Comparison of ENCODE assay signal across 1 cellular context in the genomic region with DNA sequence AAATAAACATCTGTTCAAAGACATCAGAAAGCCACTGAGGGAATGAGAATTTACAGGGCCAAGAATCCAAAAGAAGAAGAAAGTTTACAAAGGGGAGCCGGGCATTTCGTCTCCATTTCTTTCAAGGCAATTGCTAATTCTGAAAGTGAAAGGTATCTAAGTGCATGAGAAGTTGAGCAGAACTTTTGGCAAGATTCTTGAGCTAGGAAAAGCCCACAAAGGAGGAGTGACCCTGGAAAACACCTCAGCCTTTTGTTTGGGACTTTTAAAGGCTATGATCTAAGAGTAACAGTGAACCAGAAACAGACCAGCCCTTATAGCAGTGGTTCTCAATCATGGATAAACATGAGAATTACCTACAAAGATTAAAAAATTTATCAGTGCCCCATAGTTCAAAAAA.
A peak's percentile ranks its signal among the peaks of the same experiment; 100 is the strongest.
TF ChIP-seq lines count a peak whose summit lies in the region.

No MANE protein-coding gene starts in this region.

TF ChIP-seq in GM12878, 131 proteins besides CTCF, POLR2A, EP300 and RAD21 (continued from another document):
- no peak for TF ChIP-seq PAX8 (IDR thresholded peaks at IDR 0.05)
- TF ChIP-seq NR2C2 (IDR thresholded peaks at IDR 0.05; ENCODE audit: borderline replicate concordance, control insufficient read depth, insufficient read length, low read depth), result no peak
- peak; percentile 44; the same call in 1 of the 2 replicates for TF ChIP-seq RUNX3 (IDR thresholded peaks at IDR 0.05; ENCODE audit: low read length)
- no peak for TF ChIP-seq TBL1XR1 (IDR thresholded peaks at IDR 0.05; ENCODE audit: low read depth, low read length)
- no peak for TF ChIP-seq CBX3 (IDR thresholded peaks at IDR 0.05; ENCODE audit: borderline replicate concordance, low read depth)
- peak; percentile 49 for TF ChIP-seq IKZF1 (conservative IDR thresholded peaks at IDR 0.05)
- TF ChIP-seq, protein P1, sequence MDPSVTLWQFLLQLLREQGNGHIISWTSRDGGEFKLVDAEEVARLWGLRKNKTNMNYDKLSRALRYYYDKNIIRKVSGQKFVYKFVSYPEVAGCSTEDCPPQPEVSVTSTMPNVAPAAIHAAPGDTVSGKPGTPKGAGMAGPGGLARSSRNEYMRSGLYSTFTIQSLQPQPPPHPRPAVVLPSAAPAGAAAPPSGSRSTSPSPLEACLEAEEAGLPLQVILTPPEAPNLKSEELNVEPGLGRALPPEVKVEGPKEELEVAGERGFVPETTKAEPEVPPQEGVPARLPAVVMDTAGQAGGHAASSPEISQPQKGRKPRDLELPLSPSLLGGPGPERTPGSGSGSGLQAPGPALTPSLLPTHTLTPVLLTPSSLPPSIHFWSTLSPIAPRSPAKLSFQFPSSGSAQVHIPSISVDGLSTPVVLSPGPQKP (IDR thresholded peaks at IDR 0.05; ENCODE audit: low read depth, low read length), result no peak
- no peak for TF ChIP-seq ZZZ3 (IDR thresholded peaks at IDR 0.05; ENCODE audit: control insufficient read depth, insufficient read length, low read depth)
- TF ChIP-seq TARDBP (IDR thresholded peaks at IDR 0.05; ENCODE audit: borderline replicate concordance), result no peak
- TF ChIP-seq IRF4 (IDR thresholded peaks at IDR 0.05; ENCODE audit: low read depth, low read length), result no peak
- TF ChIP-seq, protein P2, sequence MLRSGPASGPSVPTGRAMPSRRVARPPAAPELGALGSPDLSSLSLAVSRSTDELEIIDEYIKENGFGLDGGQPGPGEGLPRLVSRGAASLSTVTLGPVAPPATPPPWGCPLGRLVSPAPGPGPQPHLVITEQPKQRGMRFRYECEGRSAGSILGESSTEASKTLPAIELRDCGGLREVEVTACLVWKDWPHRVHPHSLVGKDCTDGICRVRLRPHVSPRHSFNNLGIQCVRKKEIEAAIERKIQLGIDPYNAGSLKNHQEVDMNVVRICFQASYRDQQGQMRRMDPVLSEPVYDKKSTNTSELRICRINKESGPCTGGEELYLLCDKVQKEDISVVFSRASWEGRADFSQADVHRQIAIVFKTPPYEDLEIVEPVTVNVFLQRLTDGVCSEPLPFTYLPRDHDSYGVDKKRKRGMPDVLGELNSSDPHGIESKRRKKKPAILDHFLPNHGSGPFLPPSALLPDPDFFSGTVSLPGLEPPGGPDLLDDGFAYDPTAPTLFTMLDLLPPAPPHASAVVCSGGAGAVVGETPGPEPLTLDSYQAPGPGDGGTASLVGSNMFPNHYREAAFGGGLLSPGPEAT (IDR thresholded peaks at IDR 0.05; ENCODE audit: low read depth), result no peak
- no peak for TF ChIP-seq STAT3 (IDR thresholded peaks at IDR 0.05; ENCODE audit: low read depth, low read length)
- no peak for TF ChIP-seq MTA3 (IDR thresholded peaks at IDR 0.05; ENCODE audit: borderline replicate concordance, low read length)
- no peak for TF ChIP-seq SRF (IDR thresholded peaks at IDR 0.05; ENCODE audit: low read depth in 2 of 2, low read length in 2 of 2)
- no peak for TF ChIP-seq TCF12 (IDR thresholded peaks at IDR 0.05; ENCODE audit: low read depth, low read length)
- peak; percentile 55; the same call in 1 of the 2 replicates for TF ChIP-seq NFIC (IDR thresholded peaks at IDR 0.05; ENCODE audit: low read depth, low read length)
- TF ChIP-seq ZNF622 (IDR thresholded peaks at IDR 0.05), result no peak
- TF ChIP-seq, protein P3, sequence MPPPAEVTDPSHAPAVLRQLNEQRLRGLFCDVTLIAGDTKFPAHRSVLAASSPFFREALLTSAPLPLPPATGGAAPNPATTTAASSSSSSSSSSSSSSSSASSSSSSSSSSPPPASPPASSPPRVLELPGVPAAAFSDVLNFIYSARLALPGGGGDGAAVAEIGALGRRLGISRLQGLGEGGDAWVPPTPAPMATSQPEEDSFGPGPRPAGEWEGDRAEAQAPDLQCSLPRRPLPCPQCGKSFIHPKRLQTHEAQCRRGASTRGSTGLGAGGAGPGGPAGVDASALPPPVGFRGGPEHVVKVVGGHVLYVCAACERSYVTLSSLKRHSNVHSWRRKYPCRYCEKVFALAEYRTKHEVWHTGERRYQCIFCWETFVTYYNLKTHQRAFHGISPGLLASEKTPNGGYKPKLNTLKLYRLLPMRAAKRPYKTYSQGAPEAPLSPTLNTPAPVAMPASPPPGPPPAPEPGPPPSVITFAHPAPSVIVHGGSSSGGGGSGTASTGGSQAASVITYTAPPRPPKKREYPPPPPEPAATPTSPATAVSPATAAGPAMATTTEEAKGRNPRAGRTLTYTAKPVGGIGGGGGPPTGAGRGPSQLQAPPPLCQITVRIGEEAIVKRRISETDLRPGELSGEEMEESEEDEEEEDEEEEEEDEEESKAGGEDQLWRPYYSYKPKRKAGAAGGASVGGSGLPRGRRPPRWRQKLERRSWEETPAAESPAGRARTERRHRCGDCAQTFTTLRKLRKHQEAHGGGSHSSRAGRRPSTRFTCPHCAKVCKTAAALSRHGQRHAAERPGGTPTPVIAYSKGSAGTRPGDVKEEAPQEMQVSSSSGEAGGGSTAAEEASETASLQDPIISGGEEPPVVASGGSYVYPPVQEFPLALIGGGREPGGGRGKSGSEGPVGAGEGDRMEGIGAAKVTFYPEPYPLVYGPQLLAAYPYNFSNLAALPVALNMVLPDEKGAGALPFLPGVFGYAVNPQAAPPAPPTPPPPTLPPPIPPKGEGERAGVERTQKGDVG (CRISPR knock-in tag; IDR thresholded peaks at IDR 0.05), result no peak
- TF ChIP-seq EED (IDR thresholded peaks at IDR 0.05; ENCODE audit: low read depth), result peak; percentile 84
- TF ChIP-seq MEF2A (IDR thresholded peaks at IDR 0.05; ENCODE audit: insufficient read depth, low read depth, low read length), result 0 out of 2 replicates have a peak, but pooled peaks have one; percentile 34
- no peak for TF ChIP-seq MEF2B (IDR thresholded peaks at IDR 0.05; ENCODE audit: partially characterized antibody, poor library complexity, severe bottlenecking)
- TF ChIP-seq HDGF (IDR thresholded peaks at IDR 0.05), result no peak
- no peak for TF ChIP-seq BACH1 (IDR thresholded peaks at IDR 0.05; ENCODE audit: borderline replicate concordance)
- no peak for TF ChIP-seq BRCA1 (IDR thresholded peaks at IDR 0.05; ENCODE audit: low read depth, low read length)
- no peak for TF ChIP-seq ASH2L (IDR thresholded peaks at IDR 0.05; ENCODE audit: borderline replicate concordance, low read depth)
- TF ChIP-seq, protein P4, sequence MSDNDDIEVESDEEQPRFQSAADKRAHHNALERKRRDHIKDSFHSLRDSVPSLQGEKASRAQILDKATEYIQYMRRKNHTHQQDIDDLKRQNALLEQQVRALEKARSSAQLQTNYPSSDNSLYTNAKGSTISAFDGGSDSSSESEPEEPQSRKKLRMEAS (IDR thresholded peaks at IDR 0.05; ENCODE audit: low read depth, low read length), result no peak
- peak in 1 of 2 experiments; percentile 40; a peak in 1 of 4 replicates for TF ChIP-seq IKZF2 (IDR thresholded peaks at IDR 0.05)
- peak; percentile 81 for TF ChIP-seq JUNB (IDR thresholded peaks at IDR 0.05)
- TF ChIP-seq, protein P5, sequence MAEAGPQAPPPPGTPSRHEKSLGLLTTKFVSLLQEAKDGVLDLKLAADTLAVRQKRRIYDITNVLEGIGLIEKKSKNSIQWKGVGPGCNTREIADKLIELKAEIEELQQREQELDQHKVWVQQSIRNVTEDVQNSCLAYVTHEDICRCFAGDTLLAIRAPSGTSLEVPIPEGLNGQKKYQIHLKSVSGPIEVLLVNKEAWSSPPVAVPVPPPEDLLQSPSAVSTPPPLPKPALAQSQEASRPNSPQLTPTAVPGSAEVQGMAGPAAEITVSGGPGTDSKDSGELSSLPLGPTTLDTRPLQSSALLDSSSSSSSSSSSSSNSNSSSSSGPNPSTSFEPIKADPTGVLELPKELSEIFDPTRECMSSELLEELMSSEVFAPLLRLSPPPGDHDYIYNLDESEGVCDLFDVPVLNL (IDR thresholded peaks at IDR 0.05; ENCODE audit: low read depth, low read length), result no peak
- TF ChIP-seq TCF7 (IDR thresholded peaks at IDR 0.05; ENCODE audit: borderline replicate concordance), result no peak
- TF ChIP-seq PML (IDR thresholded peaks at IDR 0.05; ENCODE audit: low read length), result no peak
- TF ChIP-seq RFX5 (IDR thresholded peaks at IDR 0.05; ENCODE audit: low read depth, low read length), result no peak
- no peak for TF ChIP-seq FOS (IDR thresholded peaks at IDR 0.05; ENCODE audit: borderline replicate concordance, extremely low read depth, insufficient read length)
- no peak for TF ChIP-seq ZNF384 (IDR thresholded peaks at IDR 0.05; ENCODE audit: borderline replicate concordance, low read depth, low read length)
- TF ChIP-seq RB1 (IDR thresholded peaks at IDR 0.05; ENCODE audit: borderline replicate concordance), result no peak
- no peak for TF ChIP-seq SMAD5 (IDR thresholded peaks at IDR 0.05; ENCODE audit: low read depth)
- no peak for TF ChIP-seq SIX5 (IDR thresholded peaks at IDR 0.05; ENCODE audit: low read depth, low read length, severe bottlenecking)
- TF ChIP-seq, protein P6, sequence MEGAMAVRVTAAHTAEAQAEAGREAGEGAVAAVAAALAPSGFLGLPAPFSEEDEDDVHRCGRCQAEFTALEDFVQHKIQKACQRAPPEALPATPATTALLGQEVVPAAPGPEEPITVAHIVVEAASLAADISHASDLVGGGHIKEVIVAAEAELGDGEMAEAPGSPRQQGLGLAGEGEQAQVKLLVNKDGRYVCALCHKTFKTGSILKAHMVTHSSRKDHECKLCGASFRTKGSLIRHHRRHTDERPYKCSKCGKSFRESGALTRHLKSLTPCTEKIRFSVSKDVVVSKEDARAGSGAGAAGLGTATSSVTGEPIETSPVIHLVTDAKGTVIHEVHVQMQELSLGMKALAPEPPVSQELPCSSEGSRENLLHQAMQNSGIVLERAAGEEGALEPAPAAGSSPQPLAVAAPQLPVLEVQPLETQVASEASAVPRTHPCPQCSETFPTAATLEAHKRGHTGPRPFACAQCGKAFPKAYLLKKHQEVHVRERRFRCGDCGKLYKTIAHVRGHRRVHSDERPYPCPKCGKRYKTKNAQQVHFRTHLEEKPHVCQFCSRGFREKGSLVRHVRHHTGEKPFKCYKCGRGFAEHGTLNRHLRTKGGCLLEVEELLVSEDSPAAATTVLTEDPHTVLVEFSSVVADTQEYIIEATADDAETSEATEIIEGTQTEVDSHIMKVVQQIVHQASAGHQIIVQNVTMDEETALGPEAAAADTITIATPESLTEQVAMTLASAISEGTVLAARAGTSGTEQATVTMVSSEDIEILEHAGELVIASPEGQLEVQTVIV (IDR thresholded peaks at IDR 0.05; ENCODE audit: borderline replicate concordance, partially characterized antibody), result no peak
- TF ChIP-seq NBN (IDR thresholded peaks at IDR 0.05), result no peak
- TF ChIP-seq YBX1 (IDR thresholded peaks at IDR 0.05), result no peak
- TF ChIP-seq SREBF2 (IDR thresholded peaks at IDR 0.05; ENCODE audit: low read length), result no peak
- TF ChIP-seq, protein P7, sequence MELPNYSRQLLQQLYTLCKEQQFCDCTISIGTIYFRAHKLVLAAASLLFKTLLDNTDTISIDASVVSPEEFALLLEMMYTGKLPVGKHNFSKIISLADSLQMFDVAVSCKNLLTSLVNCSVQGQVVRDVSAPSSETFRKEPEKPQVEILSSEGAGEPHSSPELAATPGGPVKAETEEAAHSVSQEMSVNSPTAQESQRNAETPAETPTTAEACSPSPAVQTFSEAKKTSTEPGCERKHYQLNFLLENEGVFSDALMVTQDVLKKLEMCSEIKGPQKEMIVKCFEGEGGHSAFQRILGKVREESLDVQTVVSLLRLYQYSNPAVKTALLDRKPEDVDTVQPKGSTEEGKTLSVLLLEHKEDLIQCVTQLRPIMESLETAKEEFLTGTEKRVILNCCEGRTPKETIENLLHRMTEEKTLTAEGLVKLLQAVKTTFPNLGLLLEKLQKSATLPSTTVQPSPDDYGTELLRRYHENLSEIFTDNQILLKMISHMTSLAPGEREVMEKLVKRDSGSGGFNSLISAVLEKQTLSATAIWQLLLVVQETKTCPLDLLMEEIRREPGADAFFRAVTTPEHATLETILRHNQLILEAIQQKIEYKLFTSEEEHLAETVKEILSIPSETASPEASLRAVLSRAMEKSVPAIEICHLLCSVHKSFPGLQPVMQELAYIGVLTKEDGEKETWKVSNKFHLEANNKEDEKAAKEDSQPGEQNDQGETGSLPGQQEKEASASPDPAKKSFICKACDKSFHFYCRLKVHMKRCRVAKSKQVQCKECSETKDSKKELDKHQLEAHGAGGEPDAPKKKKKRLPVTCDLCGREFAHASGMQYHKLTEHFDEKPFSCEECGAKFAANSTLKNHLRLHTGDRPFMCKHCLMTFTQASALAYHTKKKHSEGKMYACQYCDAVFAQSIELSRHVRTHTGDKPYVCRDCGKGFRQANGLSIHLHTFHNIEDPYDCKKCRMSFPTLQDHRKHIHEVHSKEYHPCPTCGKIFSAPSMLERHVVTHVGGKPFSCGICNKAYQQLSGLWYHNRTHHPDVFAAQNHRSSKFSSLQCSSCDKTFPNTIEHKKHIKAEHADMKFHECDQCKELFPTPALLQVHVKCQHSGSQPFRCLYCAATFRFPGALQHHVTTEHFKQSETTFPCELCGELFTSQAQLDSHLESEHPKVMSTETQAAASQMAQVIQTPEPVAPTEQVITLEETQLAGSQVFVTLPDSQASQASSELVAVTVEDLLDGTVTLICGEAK (IDR thresholded peaks at IDR 0.05; ENCODE audit: borderline replicate concordance), result no peak
TF ChIP-seq in GM12878: peak in this region for 7.
